Comparison of ENCODE assay signal across 21 cellular contexts in genomic region chr11:86164106-86164505, GRCh38.
"Had no signal": no experiment of that assay in that cellular context is flagged by ENCODE, and none has a peak within 500 bp of the region (broad histone marks: within the 10 kb centered on the region; RNA-seq: fewer than 3 reads in every experiment).

No MANE protein-coding gene starts in this region.

- H3K27me3 ChIP-seq: MG63 had no signal

- H3K27ac ChIP-seq: RWPE1 had no signal

- H3K4me3 ChIP-seq: MG63 had no signal

- H3K27ac Mint-ChIP-seq: T-cell had no signal

- H3K9ac ChIP-seq: SK-N-SH had no signal

- H3K27me3 Mint-ChIP-seq: T-cell had no signal

- H3K4me2 ChIP-seq: SK-N-SH had no signal

- ATAC-seq: Panc1, PC-3, T-cell had no signal

- DNase-seq: KG1, MG63, NCI-H1092 treated with DMSO at 0.1 percent for 48 hours, NCI-H1436, NCI-H187, NCI-H2029, NCI-H2081 treated with DMSO at 0.1 percent for 48 hours, NCI-H2171, NCI-H226, NCI-H446, NCI-H510A, NCI-H524 treated with DMSO at 0.1 percent for 48 hours, NCI-H69, NCI-H774, PC-3, SHP77, SK-N-SH, SW 1271, T-cell had no signal

- H3K36me3 ChIP-seq: MG63 had no signal

- H3K9me2 ChIP-seq: SK-N-SH had no signal

- H3K9me3 ChIP-seq: MG63, SK-N-SH had no signal

- H3K4me3 Mint-ChIP-seq: T-cell had no signal

- H3K36me3 Mint-ChIP-seq: T-cell had no signal
